Comparison of ENCODE assay signal across 1 cellular context in the genomic region with DNA sequence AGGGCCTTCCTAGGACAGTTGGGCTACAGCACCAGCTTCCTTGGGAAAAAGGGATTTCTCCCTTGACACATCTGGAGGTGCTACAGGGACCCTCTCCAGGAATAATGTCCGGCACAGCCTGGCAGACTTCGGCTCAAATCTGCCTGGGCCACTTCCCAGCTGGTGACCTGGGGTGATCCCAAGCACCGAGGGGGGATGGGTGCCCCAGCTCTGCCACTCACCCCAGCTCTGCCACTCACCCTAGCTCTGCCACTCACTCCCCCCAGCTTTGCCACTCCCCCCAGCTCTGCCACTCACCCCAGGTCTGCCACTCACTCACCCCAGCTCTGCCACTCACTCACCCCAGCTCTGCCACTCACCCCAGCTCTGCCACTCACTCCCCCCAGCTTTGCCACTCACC.
TF ChIP-seq lines count a peak whose summit lies in the region.

No MANE protein-coding gene starts in this region.

TF ChIP-seq in HepG2, 621 proteins besides CTCF, POLR2A, EP300 and RAD21 (continued from another document):
- TF ChIP-seq, protein P1, sequence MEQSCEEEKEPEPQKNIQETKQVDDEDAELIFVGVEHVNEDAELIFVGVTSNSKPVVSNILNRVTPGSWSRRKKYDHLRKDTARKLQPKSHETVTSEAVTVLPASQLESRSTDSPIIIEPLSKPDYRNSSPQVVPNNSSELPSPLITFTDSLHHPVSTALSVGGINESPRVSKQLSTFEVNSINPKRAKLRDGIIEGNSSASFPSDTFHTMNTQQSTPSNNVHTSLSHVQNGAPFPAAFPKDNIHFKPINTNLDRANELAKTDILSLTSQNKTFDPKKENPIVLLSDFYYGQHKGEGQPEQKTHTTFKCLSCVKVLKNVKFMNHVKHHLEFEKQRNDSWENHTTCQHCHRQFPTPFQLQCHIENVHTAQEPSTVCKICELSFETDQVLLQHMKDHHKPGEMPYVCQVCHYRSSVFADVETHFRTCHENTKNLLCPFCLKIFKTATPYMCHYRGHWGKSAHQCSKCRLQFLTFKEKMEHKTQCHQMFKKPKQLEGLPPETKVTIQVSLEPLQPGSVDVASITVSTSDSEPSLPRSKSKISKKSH (CRISPR knock-in tag; IDR thresholded peaks at IDR 0.05; ENCODE audit: borderline replicate concordance): no peak
- no peak for TF ChIP-seq FOSL1 (CRISPR knock-in tag; IDR thresholded peaks at IDR 0.05; ENCODE audit: borderline replicate concordance)
